11 cellular contexts compared by ENCODE assay signal in genomic region chr14:32808574-32809098, GRCh38.
DNase-seq lines count a peak whose midpoint lies in the region; ATAC-seq and TF ChIP-seq lines count a peak whose summit lies in the region.
"Had no signal": no experiment of that assay in that cellular context is flagged by ENCODE, and none has a peak within 500 bp of the region (broad histone marks: within the 10 kb centered on the region; RNA-seq: fewer than 3 reads in every experiment).

No MANE protein-coding gene starts in this region.

- no peaks in the 10 kb centered on the region for H3K27me3 Mint-ChIP-seq in MCF 10A (ENCODE audit: insufficient read depth, unreplicated experiment)

- no peak overlapping the region for H3K4me3 Mint-ChIP-seq in MCF 10A (ENCODE audit: unreplicated experiment)

- H3K9ac ChIP-seq in mammary epithelial cell (ENCODE audit: insufficient read depth, low read length), result no peak overlapping the region

- POLR2A ChIA-PET in MCF 10A (lab: Yijun Ruan, JAX), result no interaction called here

- H3K27me3 ChIP-seq in mammary epithelial cell (ENCODE audit: insufficient read depth, low read length), result no peaks in the 10 kb centered on the region

- no peak overlapping the region for H3K4me2 ChIP-seq in mammary epithelial cell (ENCODE audit: insufficient read depth, low read depth, low read length)

- DNase-seq in MCF 10A (ENCODE audit: unreplicated experiment), result peak; percentile 61
- no peak for DNase-seq in mammary epithelial cell
- peak; percentile 78 for DNase-seq in astrocyte of the cerebellum (ENCODE audit: low read depth)
- DNase-seq in left ventricle myocardium superior, result no peak
- DNase-seq in cerebellum (ENCODE audit: low spot score), result no peak
- DNase-seq: cerebellar nuclear complex, NCI-H1417 treated with DMSO at 0.1 percent for 48 hours had no signal

- ATAC-seq in left ventricle myocardium superior, result peak; percentile 67
- ATAC-seq in HG02852 (IDR thresholded peaks at IDR 0.05; ENCODE audit: unreplicated experiment), result no peak
- ATAC-seq in HG02981 (IDR thresholded peaks at IDR 0.05; ENCODE audit: unreplicated experiment), result no peak

- BruUV-seq in MCF 10A (replicated peaks; lab: Mats Ljungman, UMichigan) (no TSS peak), mammary epithelial cell (replicated peaks; lab: Mats Ljungman, UMichigan) (no TSS peak)

- dilution Hi-C loops in mammary epithelial cell (cut with HindIII; ENCODE audit: low sequenced_read_pairs), result no loop called here

- no peak overlapping the region for H3K27ac ChIP-seq in mammary epithelial cell (ENCODE audit: insufficient read depth, low read depth, low read length)
- peak overlapping the region; percentile 90 for H3K27ac ChIP-seq in temporal lobe (ENCODE audit: low read depth, low read length)
- H3K27ac ChIP-seq: SK-N-MC had no signal

- peaks cover 6% of the 10 kb centered on the region for H3K9me3 ChIP-seq in mammary epithelial cell (replicated peaks; ENCODE audit: insufficient read depth, low read length)

- in situ Hi-C loops in mammary epithelial cell (cut with MboI; ENCODE audit: low sequenced_read_pairs in 2 of 2), result no loop called here
- in situ Hi-C loops in astrocyte of the cerebellum (cut with HindIII; ENCODE audit: low sequenced_read_pairs), result loop anchor here (5.0 kb wide), 1 partner anchor 81 kb away; no protein-coding TSS in a partner anchor

- no peak overlapping the region for H2AFZ ChIP-seq in mammary epithelial cell (ENCODE audit: low read depth, low read length)

- no peaks in the 10 kb centered on the region for H4K20me1 ChIP-seq in mammary epithelial cell (ENCODE audit: insufficient read depth, low read length)

- CTCF ChIA-PET in MCF 10A (lab: Yijun Ruan, JAX), result interaction anchor here (1.6 kb wide), 1 partner anchor 12 kb away, joined by 6 read pairs; no protein-coding TSS in a partner anchor
- CTCF ChIA-PET in mammary epithelial cell (lab: Charles Lee; ENCODE audit: low non-redundant PET), result no interaction called here

- WGBS in mammary epithelial cell (ENCODE audit: low coverage, missing lambda C conversion rate), result 77% methylated on average over 7 of the region's 7 CpGs

- H3K36me3 ChIP-seq in mammary epithelial cell (ENCODE audit: insufficient read depth, low read length), result no peaks in the 10 kb centered on the region

- H3K4me1 ChIP-seq in mammary epithelial cell (ENCODE audit: insufficient read depth, low read length), result no peaks in the 10 kb centered on the region

- peaks cover 7% of the 10 kb centered on the region for H3K4me1 Mint-ChIP-seq in MCF 10A (ENCODE audit: insufficient read depth, unreplicated experiment)

- no peaks in the 10 kb centered on the region for H3K79me2 ChIP-seq in mammary epithelial cell (ENCODE audit: insufficient read depth, low read length)

- H3K9me3 Mint-ChIP-seq in MCF 10A (ENCODE audit: unreplicated experiment), result peaks cover 16% of the 10 kb centered on the region

- no peak overlapping the region for H3K27ac Mint-ChIP-seq in MCF 10A (ENCODE audit: low read depth, unreplicated experiment)

- intact Hi-C loops in MCF 10A (cut with micrococcal nuclease), result no loop called here
- intact Hi-C loops in mammary epithelial cell (cut with micrococcal nuclease), result no loop called here
- intact Hi-C loops in left ventricle myocardium superior (cut with micrococcal nuclease), result no loop called here

- no peaks in the 10 kb centered on the region for H3K36me3 Mint-ChIP-seq in MCF 10A (ENCODE audit: insufficient read depth, unreplicated experiment)

- TF ChIP-seq CTCF in MCF 10A (IDR thresholded peaks at IDR 0.05; ENCODE audit: unreplicated experiment) (no peak), mammary epithelial cell (conservative IDR thresholded peaks at IDR 0.05 in 1 of 2, IDR thresholded peaks at IDR 0.05 in 1 of 2; ENCODE audit: extremely low read depth in 1 of 2, insufficient read depth in 1 of 2, low read depth in 1 of 2, low read length in 2 of 2) (no peak), astrocyte of the cerebellum (IDR thresholded peaks at IDR 0.05; ENCODE audit: low read depth, low read length, missing control alignments) (no peak)

- H3K4me3 ChIP-seq in mammary epithelial cell (replicated peaks in 1 of 3; ENCODE audit: insufficient read depth in 1 of 3, low read depth in 2 of 3, low read length in 3 of 3) (no peak overlapping the region), astrocyte of the cerebellum (ENCODE audit: low read depth, low read length) (peak overlapping the region; percentile 1)
- H3K4me3 ChIP-seq: SK-N-MC had no signal

Comparison
In these comparisons a context has a peak if more than half of its experiments do, and no peak if none do; other contexts are left out.
1. DNase-seq: peak in MCF 10A (single experiment) and astrocyte of the cerebellum (single experiment); none in mammary epithelial cell (single experiment), left ventricle myocardium superior (single experiment) and cerebellum (single experiment).